In the genomic region with DNA sequence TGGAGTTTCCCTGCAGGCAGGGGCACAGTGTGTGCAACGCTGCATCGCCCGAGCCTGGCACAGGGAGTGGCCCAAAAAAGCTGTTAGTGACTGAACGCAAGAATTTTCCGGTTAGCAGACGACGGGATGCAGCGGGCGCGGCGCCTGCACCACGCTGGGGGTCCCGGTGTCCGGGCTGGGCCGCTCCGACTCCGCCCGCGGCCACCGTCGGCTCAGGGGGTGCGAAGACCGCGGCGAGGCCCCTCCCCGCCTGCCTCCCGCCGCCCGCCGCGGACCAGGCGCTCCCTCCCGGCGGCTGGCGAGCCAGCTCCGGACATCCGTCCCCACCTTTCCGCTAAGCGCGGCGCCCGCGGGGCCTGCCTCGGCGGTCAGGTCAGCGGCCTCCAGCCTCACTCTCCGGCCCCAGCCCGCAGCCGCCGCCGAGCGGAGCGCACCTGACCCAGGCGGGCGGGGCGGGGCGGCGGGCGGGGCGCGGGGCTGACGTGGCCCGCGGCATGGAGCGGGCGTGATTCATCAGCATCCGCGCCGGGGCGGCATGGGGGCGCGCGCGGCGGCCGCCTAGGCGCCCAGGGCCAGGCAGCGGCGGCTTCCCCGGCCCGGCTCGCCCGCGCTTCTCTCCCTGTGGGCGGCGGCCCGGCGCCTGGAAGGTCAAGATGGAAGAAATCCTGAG, we compare ENCODE assay signal across 8 cellular contexts. TPM values are rescaled to one million over a fixed set of nuclear protein-coding genes. Genes with fewer than 3 reads are reported as not detected.
A peak's percentile ranks its signal among the peaks of the same experiment; 100 is the strongest.
DNase-seq lines count a peak whose midpoint lies in the region; ATAC-seq, FAIRE-seq and TF ChIP-seq lines count a peak whose summit lies in the region.

A gene with protein sequence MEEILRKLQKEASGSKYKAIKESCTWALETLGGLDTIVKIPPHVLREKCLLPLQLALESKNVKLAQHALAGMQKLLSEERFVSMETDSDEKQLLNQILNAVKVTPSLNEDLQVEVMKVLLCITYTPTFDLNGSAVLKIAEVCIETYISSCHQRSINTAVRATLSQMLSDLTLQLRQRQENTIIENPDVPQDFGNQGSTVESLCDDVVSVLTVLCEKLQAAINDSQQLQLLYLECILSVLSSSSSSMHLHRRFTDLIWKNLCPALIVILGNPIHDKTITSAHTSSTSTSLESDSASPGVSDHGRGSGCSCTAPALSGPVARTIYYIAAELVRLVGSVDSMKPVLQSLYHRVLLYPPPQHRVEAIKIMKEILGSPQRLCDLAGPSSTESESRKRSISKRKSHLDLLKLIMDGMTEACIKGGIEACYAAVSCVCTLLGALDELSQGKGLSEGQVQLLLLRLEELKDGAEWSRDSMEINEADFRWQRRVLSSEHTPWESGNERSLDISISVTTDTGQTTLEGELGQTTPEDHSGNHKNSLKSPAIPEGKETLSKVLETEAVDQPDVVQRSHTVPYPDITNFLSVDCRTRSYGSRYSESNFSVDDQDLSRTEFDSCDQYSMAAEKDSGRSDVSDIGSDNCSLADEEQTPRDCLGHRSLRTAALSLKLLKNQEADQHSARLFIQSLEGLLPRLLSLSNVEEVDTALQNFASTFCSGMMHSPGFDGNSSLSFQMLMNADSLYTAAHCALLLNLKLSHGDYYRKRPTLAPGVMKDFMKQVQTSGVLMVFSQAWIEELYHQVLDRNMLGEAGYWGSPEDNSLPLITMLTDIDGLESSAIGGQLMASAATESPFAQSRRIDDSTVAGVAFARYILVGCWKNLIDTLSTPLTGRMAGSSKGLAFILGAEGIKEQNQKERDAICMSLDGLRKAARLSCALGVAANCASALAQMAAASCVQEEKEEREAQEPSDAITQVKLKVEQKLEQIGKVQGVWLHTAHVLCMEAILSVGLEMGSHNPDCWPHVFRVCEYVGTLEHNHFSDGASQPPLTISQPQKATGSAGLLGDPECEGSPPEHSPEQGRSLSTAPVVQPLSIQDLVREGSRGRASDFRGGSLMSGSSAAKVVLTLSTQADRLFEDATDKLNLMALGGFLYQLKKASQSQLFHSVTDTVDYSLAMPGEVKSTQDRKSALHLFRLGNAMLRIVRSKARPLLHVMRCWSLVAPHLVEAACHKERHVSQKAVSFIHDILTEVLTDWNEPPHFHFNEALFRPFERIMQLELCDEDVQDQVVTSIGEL (N-terminal part only) (plus strand): TSS at position 506 of the 670 bp plus-strand sequence. CDS start 148 bp downstream, at position 654.

- peak within 1 kb of the TSS; percentile 96 for H2AFZ ChIP-seq in mammary epithelial cell (ENCODE audit: low read depth, low read length)

- H3K9ac ChIP-seq in HUES64 (ENCODE audit: low read depth, low read length), result peak within 1 kb of the TSS; percentile 75
- peak within 1 kb of the TSS; percentile 6 for H3K9ac ChIP-seq in mammary epithelial cell (ENCODE audit: insufficient read depth, low read length)
- H3K9ac ChIP-seq in kidney (ENCODE audit: low read length in 2 of 2), result peak within 1 kb of the TSS; percentile 1 to 33

- intact Hi-C loops in mammary epithelial cell (cut with micrococcal nuclease), result no loop called here
- intact Hi-C loops in kidney (cut with DNase I), result no loop called here

- in situ Hi-C loops in mammary epithelial cell (cut with MboI; ENCODE audit: low sequenced_read_pairs in 2 of 2), result no loop called here

- peak within 1 kb of the TSS; percentile 87 for H3K4me3 ChIP-seq in HUES64 (ENCODE audit: low read length)
- H3K4me3 ChIP-seq in WERI-Rb-1 (ENCODE audit: low read depth, low read length), result peak within 1 kb of the TSS; percentile 80
- peak within 1 kb of the TSS; percentile 54 to 94 (median 61) for H3K4me3 ChIP-seq in mammary epithelial cell (replicated peaks in 1 of 3; ENCODE audit: insufficient read depth in 1 of 3, low read depth in 2 of 3, low read length in 3 of 3)
- H3K4me3 ChIP-seq in kidney (ENCODE audit: low read length in 2 of 2), result peak within 1 kb of the TSS; percentile 59 to 61

- no peaks in the 10 kb centered on the region for H3K9me3 ChIP-seq in HUES64 (ENCODE audit: insufficient read depth, low read depth, low read length)
- H3K9me3 ChIP-seq in WERI-Rb-1 (ENCODE audit: severe bottlenecking), result no peaks in the 10 kb centered on the region
- no peaks in the 10 kb centered on the region for H3K9me3 ChIP-seq in mammary epithelial cell (replicated peaks; ENCODE audit: insufficient read depth, low read length)
- H3K9me3 ChIP-seq in kidney (ENCODE audit: control insufficient read depth in 1 of 2, low read length in 2 of 2), result no peaks in the 10 kb centered on the region

- H3K4me1 ChIP-seq in HUES64 (ENCODE audit: insufficient read depth, low read length) (peaks cover 19% of the 10 kb centered on the region), mammary epithelial cell (ENCODE audit: insufficient read depth, low read length) (peaks cover 10% of the 10 kb centered on the region), kidney (ENCODE audit: control insufficient read depth in 1 of 2, insufficient read depth in 1 of 2, low read depth in 1 of 2, low read length in 2 of 2) (peaks cover 0 to 7% of the 10 kb centered on the region in 2 donors)

- no peaks in the 10 kb centered on the region for H3K79me2 ChIP-seq in mammary epithelial cell (ENCODE audit: insufficient read depth, low read length)

- under 1% methylated on average over 88 of the region's 88 CpGs for WGBS in HUES64
- WGBS in mammary epithelial cell (ENCODE audit: low coverage, missing lambda C conversion rate), result no CpG with 5 or more reads among the region's 88 CpGs

- FAIRE-seq in kidney (lab: Jason Lieb, UNC), result no peak

- ATAC-seq in GM21360 (IDR thresholded peaks at IDR 0.05; ENCODE audit: unreplicated experiment), result peak; percentile 83

- no peaks in the 10 kb centered on the region for H3K36me3 ChIP-seq in HUES64 (ENCODE audit: insufficient read depth, low read length)
- no peaks in the 10 kb centered on the region for H3K36me3 ChIP-seq in WERI-Rb-1
- H3K36me3 ChIP-seq in mammary epithelial cell (ENCODE audit: insufficient read depth, low read length), result no peaks in the 10 kb centered on the region
- no peaks in the 10 kb centered on the region for H3K36me3 ChIP-seq in kidney (ENCODE audit: control insufficient read depth in 1 of 2, insufficient read depth in 2 of 2, low read length in 2 of 2)

- peaks cover 44% of the 10 kb centered on the region for H3K27me3 ChIP-seq in HUES64 (ENCODE audit: insufficient read depth, low read length)
- H3K27me3 ChIP-seq in WERI-Rb-1 (ENCODE audit: insufficient read depth, low read depth, severe bottlenecking), result no peaks in the 10 kb centered on the region
- no peaks in the 10 kb centered on the region for H3K27me3 ChIP-seq in mammary epithelial cell (ENCODE audit: insufficient read depth, low read length)

- H3K4me2 ChIP-seq in mammary epithelial cell (ENCODE audit: insufficient read depth, low read depth, low read length), result peak within 1 kb of the TSS; percentile 99

- CTCF ChIA-PET in mammary epithelial cell (lab: Charles Lee; ENCODE audit: low non-redundant PET), result no interaction called here

- no peaks in the 10 kb centered on the region for H4K20me1 ChIP-seq in mammary epithelial cell (ENCODE audit: insufficient read depth, low read length)

- DNase-seq in C1 segment of cervical spinal cord (lab: John Stamatoyannopoulos, UW), result peak in 11 of 14 donors; percentile 36 to 80 (median 61)
- peak; percentile 65 for DNase-seq in WERI-Rb-1
- DNase-seq in mammary epithelial cell, result peak; percentile 64
- peak; percentile 86 for DNase-seq in kidney
- DNase-seq in stimulated activated CD4-positive, alpha-beta T cell treated with anti-CD3 and anti-CD28 coated beads, Interleukin-12 subunit alpha, Interleukin-12 subunit beta, amount 100 ng/mL, for 48 hours (ENCODE audit: low read depth in 2 of 3, low spot score in 1 of 3), result peak in 2 of 3 donors; percentile 19 to 50
- DNase-seq in H4 (ENCODE audit: low spot score), result no peak

- no TSS peak for BruUV-seq in mammary epithelial cell (replicated peaks; lab: Mats Ljungman, UMichigan)

- TF ChIP-seq CTCF in WERI-Rb-1 (IDR thresholded peaks at IDR 0.05; ENCODE audit: low read depth, low read length) (no peak), mammary epithelial cell (conservative IDR thresholded peaks at IDR 0.05 in 1 of 2, IDR thresholded peaks at IDR 0.05 in 1 of 2; ENCODE audit: extremely low read depth in 1 of 2, insufficient read depth in 1 of 2, low read depth in 1 of 2, low read length in 2 of 2) (no peak), kidney (IDR thresholded peaks at IDR 0.05; ENCODE audit: borderline replicate concordance, extremely low read depth, insufficient read depth) (no peak)

- dilution Hi-C loops in mammary epithelial cell (cut with HindIII; ENCODE audit: low sequenced_read_pairs), result no loop called here

- no peak within 1 kb of the TSS for H3K27ac ChIP-seq in HUES64 (ENCODE audit: low read depth, low read length)
- H3K27ac ChIP-seq in WERI-Rb-1, result peak within 1 kb of the TSS; percentile 43
- H3K27ac ChIP-seq in mammary epithelial cell (ENCODE audit: insufficient read depth, low read depth, low read length), result no peak within 1 kb of the TSS
- H3K27ac ChIP-seq in kidney (ENCODE audit: low read depth in 2 of 2, low read length in 2 of 2), result peak within 1 kb of the TSS; percentile 20 to 26

RNA-seq across cellular contexts. Expression of the gene that starts here (rescaled TPM):
- polyA plus RNA-seq in HUES64 (2013, experiment 1 of 2), result 5.7 TPM
- 5.5 TPM for polyA plus RNA-seq in HUES64 (2013, experiment 2 of 2)
- total RNA-seq in mammary epithelial cell (1 to 10 TPM; 1.6 to 7.3 TPM), kidney (7.8 TPM)
- polyA plus RNA-seq in mammary epithelial cell (0.51 TPM), kidney (ENCODE audit: insufficient read depth, low read depth, low replicate concordance) (1.2 TPM)
- polyA minus RNA-seq in mammary epithelial cell, result 2.8 TPM
- total RNA-seq in H4 (2014; rRNA removed; shearing (Covaris generic)), result 0.10 and 0.23 TPM in 2 replicates

Comparison
In these comparisons a context has a peak if more than half of its experiments do, and no peak if none do; other contexts are left out.
1. H3K27ac ChIP-seq: peak in WERI-Rb-1 (single experiment) and kidney (2 of 2); none in HUES64 (single experiment) and mammary epithelial cell (single experiment).
2. H3K9ac ChIP-seq: peak in every context shown above with its lines; median percentile 75 in HUES64; 17 in kidney; 6 in mammary epithelial cell.
3. Peak in every context shown above with its lines, with median percentiles within 50 percentile points of each other: H3K4me3 ChIP-seq.